ENCODE assay signal across 28 cellular contexts in genomic region chr7:20296444-20296843, GRCh38. TPM values are rescaled to one million over a fixed set of nuclear protein-coding genes. Genes with fewer than 3 reads are reported as not detected.
DNase-seq lines count a peak whose midpoint lies in the region; ATAC-seq, FAIRE-seq and TF ChIP-seq lines count a peak whose summit lies in the region.
"Had no signal": no experiment of that assay in that cellular context is flagged by ENCODE, and none has a peak within 500 bp of the region (broad histone marks: within the 10 kb centered on the region; RNA-seq: fewer than 3 reads in every experiment).

No MANE protein-coding gene starts in this region.

- WGBS in K562 (ENCODE audit: insufficient coverage, low coverage, missing lambda C conversion rate): 43% methylated on average over 3 of the region's 3 CpGs
- WGBS in smooth muscle cell (ENCODE audit: low lambda C conversion rate): 80% methylated on average over 3 of the region's 3 CpGs

- peaks cover 51% of the 10 kb centered on the region for H3K4me1 ChIP-seq in OCI-LY1 (ENCODE audit: insufficient read depth, low read length, severe bottlenecking)
- H3K4me1 ChIP-seq in K562 (replicated peaks in 1 of 2; ENCODE audit: control insufficient read depth in 2 of 2, insufficient read depth in 2 of 2, low read length in 2 of 2): peaks cover 0 to under 1% of the 10 kb centered on the region in 2 experiments; a peak in 3 of 5 replicates
- H3K4me1 ChIP-seq in smooth muscle cell (ENCODE audit: low read depth): no peaks in the 10 kb centered on the region
- H3K4me1 ChIP-seq: right atrium auricular region, stomach, thyroid gland had no signal

- CTCF ChIA-PET in K562 (lab: Yijun Ruan, JAX; ENCODE audit: low intra/inter-chr PET ratio): no interaction called here
- CTCF ChIA-PET in HEK293T (lab: Yijun Ruan, JAX): no interaction called here

- ATAC-seq in K562: no peak
- ATAC-seq: activated T-cell treated with anti-CD3 and anti-CD28 coated beads, Interleukin-2, amount 50 U/mL, for 72 hours; esophagus mucosa; HCT116; left ventricle myocardium superior had no signal

- H3K79me2 ChIP-seq in OCI-LY1 (ENCODE audit: insufficient read depth, low read length) (no peaks in the 10 kb centered on the region), K562 (ENCODE audit: control insufficient read depth, insufficient read depth, low read length) (no peaks in the 10 kb centered on the region), smooth muscle cell (ENCODE audit: low read depth) (no peaks in the 10 kb centered on the region)

- no peak for TF ChIP-seq POLR2A in H54 (IDR thresholded peaks at IDR 0.05; ENCODE audit: low read depth, low read length)
- no peak for TF ChIP-seq POLR2A in K562 (conservative IDR thresholded peaks at IDR 0.05)

- no peak for TF ChIP-seq RAD21 in K562 (CRISPR knock-in tag; conservative IDR thresholded peaks at IDR 0.05 in 1 of 2, IDR thresholded peaks at IDR 0.05 in 1 of 2)

- H3K4me3 ChIP-seq in OCI-LY1 (ENCODE audit: low read depth, low read length, poor library complexity, severe bottlenecking) (no peak overlapping the region), K562 (no peak overlapping the region), smooth muscle cell (no peak overlapping the region), WERI-Rb-1 (ENCODE audit: low read depth, low read length) (no peak overlapping the region), MG63 (no peak overlapping the region)
- H3K4me3 ChIP-seq: right atrium auricular region, stomach, thyroid gland had no signal

- no peak for TF ChIP-seq EP300 in K562 (IDR thresholded peaks at IDR 0.05; ENCODE audit: low read length)

- FAIRE-seq in H54 (lab: Jason Lieb, UNC) (peak; percentile 75), K562 (lab: Jason Lieb, UNC) (no peak)

- in situ Hi-C loops in K562 (cut with MboI): no loop called here

- H3K9me1 ChIP-seq in K562 (ENCODE audit: control insufficient read depth, insufficient read depth, low read length): no peaks in the 10 kb centered on the region

- H3K4me2 ChIP-seq in OCI-LY1 (ENCODE audit: low read length): peak overlapping the region; percentile 0; the same call in 1 of the 2 replicates
- no peak overlapping the region for H3K4me2 ChIP-seq in K562 (ENCODE audit: insufficient read depth, low read length)
- no peak overlapping the region for H3K4me2 ChIP-seq in smooth muscle cell

- H2AFZ ChIP-seq in OCI-LY1 (ENCODE audit: low read length): no peak overlapping the region
- no peak overlapping the region for H2AFZ ChIP-seq in K562 (ENCODE audit: low read depth, low read length)
- no peak overlapping the region for H2AFZ ChIP-seq in smooth muscle cell (ENCODE audit: low read depth)

- no peak overlapping the region for H3K27ac ChIP-seq in OCI-LY1 (ENCODE audit: low read depth, low read length, poor library complexity, severe bottlenecking)
- H3K27ac ChIP-seq in K562 (ENCODE audit: extremely low read depth, low read depth, low read length): no peak overlapping the region
- peak overlapping the region; percentile 46 for H3K27ac ChIP-seq in smooth muscle cell (ENCODE audit: low read depth)
- H3K27ac ChIP-seq in WERI-Rb-1: no peak overlapping the region
- H3K27ac ChIP-seq: C4-2B, right atrium auricular region, stomach, thyroid gland had no signal

- intact Hi-C loops in K562 (cut with micrococcal nuclease): no loop called here

- no peak for DNase-seq in H54 (ENCODE audit: insufficient read length, low spot score)
- DNase-seq in K562 (ENCODE audit: extremely low read depth in 1 of 4, low spot score in 3 of 4): no peak
- DNase-seq in smooth muscle cell (lab: John Stamatoyannopoulos, UW; ENCODE audit: unreplicated experiment): no peak
- no peak for DNase-seq in HEK293T (ENCODE audit: extremely low spot score)
- no peak for DNase-seq in WERI-Rb-1
- DNase-seq in MG63: no peak
- DNase-seq: activated CD4-positive, alpha-beta memory T cell treated with anti-CD3 and anti-CD28 coated beads for 36 hours; activated CD4-positive, alpha-beta T cell treated with anti-CD3 and anti-CD28 coated beads for 1 hour; activated T-cell treated with anti-CD3 and anti-CD28 coated beads, Interleukin-2, amount 50 U/mL, for 72 hours; central memory CD4-positive, alpha-beta T cell; DMS79; GDM1; head of caudate nucleus; IMR-90; islet precursor cell; left ventricle myocardium superior; NCI-H1092 treated with DMSO at 0.1 percent for 48 hours; NCI-H1930; NCI-H69; stimulated activated CD4-positive, alpha-beta T cell treated with anti-CD3 and anti-CD28 coated beads, Interleukin-2, amount 100 ng/mL, for 48 hours; stomach; thyroid gland had no signal

- H3F3A ChIP-seq in OCI-LY1 (ENCODE audit: insufficient read depth, low read length) (no peaks in the 10 kb centered on the region), smooth muscle cell (ENCODE audit: low read depth) (peaks cover 8% of the 10 kb centered on the region)

- H3K9me3 ChIP-seq in OCI-LY1 (ENCODE audit: low read length) (no peaks in the 10 kb centered on the region), K562 (replicated peaks; ENCODE audit: control insufficient read depth, insufficient read depth, low read depth, low read length) (no peaks in the 10 kb centered on the region), smooth muscle cell (replicated peaks; ENCODE audit: low read depth) (no peaks in the 10 kb centered on the region), WERI-Rb-1 (ENCODE audit: severe bottlenecking) (no peaks in the 10 kb centered on the region), MG63 (no peaks in the 10 kb centered on the region)
- H3K9me3 ChIP-seq: right atrium auricular region, stomach, thyroid gland had no signal

- TF ChIP-seq CTCF in OCI-LY1 (IDR thresholded peaks at IDR 0.05; ENCODE audit: low read length) (no peak), K562 (IDR thresholded peaks at IDR 0.05 in 2 of 3, conservative IDR thresholded peaks at IDR 0.05 in 1 of 3; ENCODE audit: insufficient read depth in 2 of 3, low read depth in 1 of 3, low read length in 3 of 3) (no peak), smooth muscle cell (IDR thresholded peaks at IDR 0.05; ENCODE audit: borderline replicate concordance, insufficient read depth, poor library complexity, severe bottlenecking) (no peak), WERI-Rb-1 (IDR thresholded peaks at IDR 0.05; ENCODE audit: low read depth, low read length) (no peak)

- H3K27me3 ChIP-seq in OCI-LY1 (ENCODE audit: insufficient read depth, low read length): no peaks in the 10 kb centered on the region
- no peaks in the 10 kb centered on the region for H3K27me3 ChIP-seq in K562 (ENCODE audit: control insufficient read depth in 2 of 2, insufficient read depth in 2 of 2, low read length in 2 of 2)
- no peaks in the 10 kb centered on the region for H3K27me3 ChIP-seq in smooth muscle cell (ENCODE audit: low read depth)
- no peaks in the 10 kb centered on the region for H3K27me3 ChIP-seq in WERI-Rb-1 (ENCODE audit: insufficient read depth, low read depth, severe bottlenecking)
- H3K27me3 ChIP-seq in MG63: no peaks in the 10 kb centered on the region
- H3K27me3 ChIP-seq: right atrium auricular region, stomach, thyroid gland had no signal

- H3K36me3 ChIP-seq in OCI-LY1 (ENCODE audit: insufficient read depth, low read length): no peaks in the 10 kb centered on the region
- H3K36me3 ChIP-seq in K562 (ENCODE audit: control insufficient read depth, insufficient read depth, low read length): no peaks in the 10 kb centered on the region
- no peaks in the 10 kb centered on the region for H3K36me3 ChIP-seq in smooth muscle cell (ENCODE audit: low read depth)
- no peaks in the 10 kb centered on the region for H3K36me3 ChIP-seq in WERI-Rb-1
- H3K36me3 ChIP-seq in MG63: no peaks in the 10 kb centered on the region
- H3K36me3 ChIP-seq: right atrium auricular region, stomach, thyroid gland had no signal

- H4K20me1 ChIP-seq in OCI-LY1 (ENCODE audit: insufficient read depth, low read length) (no peaks in the 10 kb centered on the region), K562 (replicated peaks; ENCODE audit: control insufficient read depth, insufficient read depth, low read length) (no peaks in the 10 kb centered on the region), smooth muscle cell (ENCODE audit: low read depth) (no peaks in the 10 kb centered on the region)

- no TSS peak for BruUV-seq in K562 (replicated peaks; lab: Mats Ljungman, UMichigan)

- no peaks in the 10 kb centered on the region for H3K9me2 ChIP-seq in OCI-LY1 (ENCODE audit: low read depth, low read length)

- POLR2A ChIA-PET in K562 (lab: Yijun Ruan, JAX) (no interaction called here), HEK293T (lab: Yijun Ruan, JAX) (no interaction called here)

- H3K9ac ChIP-seq in OCI-LY1 (ENCODE audit: low read length) (no peak overlapping the region), K562 (ENCODE audit: insufficient read depth in 1 of 2, low read depth in 2 of 2, low read length in 2 of 2) (no peak overlapping the region), smooth muscle cell (ENCODE audit: low read depth) (no peak overlapping the region)

TF ChIP-seq in K562, 482 proteins besides CTCF, POLR2A, EP300 and RAD21 (continues in another document):
- peak; percentile 28 for TF ChIP-seq MEIS2 (IDR thresholded peaks at IDR 0.05; ENCODE audit: partially characterized antibody)

TF ChIP-seq in HEK293T, 16 proteins besides CTCF, POLR2A, EP300 and RAD21:
- no peak for TF ChIP-seq TARDBP (IDR thresholded peaks at IDR 0.05)
- TF ChIP-seq ARNT (IDR thresholded peaks at IDR 0.05): no peak
- TF ChIP-seq ZNF384 (IDR thresholded peaks at IDR 0.05): no peak

RNA-seq across cellular contexts. Expression of gene ITGB8, which starts 34.3 kb away (rescaled TPM):
- total RNA-seq in K562 (2011; cell fraction: chromatin; rRNA removed; ENCODE audit: low replicate concordance): 0.14 TPM in 1 of 2 replicates, not detected in the other
- total RNA-seq in K562 (2011; cell fraction: nucleolus; rRNA removed): not detected in 2 replicates
- total RNA-seq in K562 (2011; cell fraction: nucleoplasm; rRNA removed): 0.15 TPM in 1 of 2 replicates, not detected in the other
- under 0.01 and 0.04 TPM in 2 replicates for total RNA-seq in K562 (2014; rRNA removed)
- not detected in 2 replicates for total RNA-seq in K562 (2014; rRNA removed; fragmentation: Illumina TruSeq; extraction: Trizol)
- total RNA-seq in K562 (2015; rRNA removed; fragmentation: Illumina TruSeq; extraction: Trizol): not detected in 2 replicates
- 0.02 and 0.04 TPM in 2 replicates for total RNA-seq in K562 (2021)
- 0.01 and 0.03 TPM in 2 replicates for polyA plus RNA-seq in K562 (2011; rRNA removed)
- polyA plus RNA-seq in K562 (2011; cell fraction: cytosol; rRNA removed): 0.03 TPM in 1 of 2 replicates, not detected in the other
- 0.03 and 0.04 TPM in 2 replicates for polyA plus RNA-seq in K562 (2011; cell fraction: nucleus; rRNA removed)
- polyA plus RNA-seq in K562 (2012): 0.04 TPM in 1 of 2 replicates, not detected in the other
- polyA plus RNA-seq in K562 (2014; fragmentation: Illumina TruSeq; extraction: Trizol): not detected in 2 replicates
- not detected for polyA plus RNA-seq in K562 (2014; fragmentation: Nextera tagmentation; extraction: Ambion mirVana)
- 0.04 TPM in 1 of 2 replicates, not detected in the other for polyA plus RNA-seq in K562 (2014; rRNA removed)
- polyA minus RNA-seq in K562 (2011; rRNA and poly(A)+ RNA removed): 0.04 and 0.06 TPM in 2 replicates
- not detected in 2 replicates for polyA minus RNA-seq in K562 (2011; cell fraction: cytosol; rRNA and poly(A)+ RNA removed)
- polyA minus RNA-seq in K562 (2011; cell fraction: nucleus; rRNA and poly(A)+ RNA removed): 0.13 and 0.22 TPM in 2 replicates
- total RNA-seq in smooth muscle cell: 10.2 and 11.5 TPM in 2 replicates
- polyA plus RNA-seq in smooth muscle cell: 0.38 and 1.5 TPM in 2 replicates
- 5.4 and 9.3 TPM in 2 replicates for total RNA-seq in MG63 (2014; rRNA removed; shearing (Covaris generic); ENCODE audit: low replicate concordance)
- total RNA-seq: activated CD4-positive, alpha-beta memory T cell treated with anti-CD3 and anti-CD28 coated beads for 36 hours; T-helper 2 cell treated with Interferon-gamma antibody and Interleukin-4, amounts not matched to agents 100 ng/mL and 5 ng/mL, for 36 hours had no signal
